1 cellular context compared by ENCODE assay signal in the genomic region with DNA sequence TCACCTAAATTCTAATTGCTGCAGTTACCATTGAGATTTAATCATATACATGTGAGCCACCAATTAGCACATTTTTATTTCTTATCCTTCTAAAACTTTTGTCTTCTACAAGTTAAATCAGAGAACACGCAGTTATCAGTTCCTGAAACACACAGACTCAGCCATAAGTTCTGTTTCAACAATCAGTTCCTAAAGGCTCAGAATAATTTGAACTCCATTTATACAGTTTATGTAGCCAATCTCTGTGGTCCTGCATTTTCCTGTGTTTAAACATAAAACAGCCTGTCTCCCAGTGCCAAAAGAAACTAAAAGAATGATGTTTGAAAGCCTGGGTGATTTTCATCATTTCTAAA.
TF ChIP-seq lines count a peak whose summit lies in the region.

No MANE protein-coding gene starts in this region.

TF ChIP-seq in endothelial cell of umbilical vein, 7 proteins besides CTCF, POLR2A, EP300 and RAD21:
- TF ChIP-seq EZH2 (IDR thresholded peaks at IDR 0.05; ENCODE audit: borderline replicate concordance, low read depth, low read length, severe bottlenecking) (no peak), MYC (IDR thresholded peaks at IDR 0.05; ENCODE audit: low read depth, low read length) (no peak), GATA2 (IDR thresholded peaks at IDR 0.05; ENCODE audit: insufficient read depth, insufficient read length, low read depth, low read length) (no peak), JUN (IDR thresholded peaks at IDR 0.05; ENCODE audit: borderline replicate concordance, insufficient read depth, insufficient read length, low read depth) (no peak), FOS (IDR thresholded peaks at IDR 0.05; ENCODE audit: borderline replicate concordance, insufficient read depth, low read length) (no peak), POLR2AphosphoS5 (IDR thresholded peaks at IDR 0.05; ENCODE audit: insufficient read depth, low read depth, low read length) (no peak)
- TF ChIP-seq, protein P1, sequence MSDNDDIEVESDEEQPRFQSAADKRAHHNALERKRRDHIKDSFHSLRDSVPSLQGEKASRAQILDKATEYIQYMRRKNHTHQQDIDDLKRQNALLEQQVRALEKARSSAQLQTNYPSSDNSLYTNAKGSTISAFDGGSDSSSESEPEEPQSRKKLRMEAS (IDR thresholded peaks at IDR 0.05; ENCODE audit: insufficient read depth, insufficient read length) = no peak
